Comparison of ENCODE assay signal across 25 cellular contexts in the genomic region with DNA sequence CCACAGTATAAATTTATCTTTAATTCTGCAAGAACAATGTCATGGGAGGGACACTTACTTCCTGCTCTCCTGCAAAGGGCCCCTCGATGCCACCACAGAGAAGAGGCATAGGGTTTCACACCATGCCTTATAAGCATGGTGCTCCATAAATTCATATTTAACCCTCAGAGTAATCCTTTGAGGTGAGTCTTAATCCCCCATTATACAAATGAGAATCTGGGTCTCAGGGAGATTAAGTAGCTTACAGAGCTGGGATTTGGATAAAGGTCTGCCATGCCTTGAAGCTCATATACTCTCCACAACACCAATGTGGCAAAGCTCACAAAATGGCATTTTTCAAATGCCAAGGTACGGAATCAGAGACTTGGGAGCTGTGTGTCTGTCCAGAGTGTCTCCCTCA.
"Had no signal": no experiment of that assay in that cellular context is flagged by ENCODE, and none has a peak within 500 bp of the region (broad histone marks: within the 10 kb centered on the region; RNA-seq: fewer than 3 reads in every experiment).

No MANE protein-coding gene starts in this region.

- H3K9me3 ChIP-seq: colonic mucosa, esophagus squamous epithelium, gastrocnemius medialis, heart right ventricle, left lung, lower lobe of right lung, mucosa of descending colon had no signal

- H3K9me3 Mint-ChIP-seq: dendritic cell treated with granulocyte-macrophage colony-stimulating factor and Interleukin-4, amounts not matched to agents 40 ng/mL and 50 ng/mL, for 4 days had no signal

- H3K27ac ChIP-seq: colonic mucosa, epithelial cell of prostate, esophagus squamous epithelium, heart right ventricle, left lung, lower lobe of right lung had no signal

- H3K27me3 ChIP-seq: colonic mucosa, esophagus squamous epithelium, gastrocnemius medialis, left lung had no signal

- H3K27me3 Mint-ChIP-seq: dendritic cell treated with granulocyte-macrophage colony-stimulating factor and Interleukin-4, amounts not matched to agents 40 ng/mL and 50 ng/mL, for 4 days had no signal

- H3K4me1 Mint-ChIP-seq: mesothelial cell of epicardium, naive B cell had no signal

- H3K27ac Mint-ChIP-seq: dendritic cell treated with granulocyte-macrophage colony-stimulating factor and Interleukin-4, amounts not matched to agents 40 ng/mL and 50 ng/mL, for 4 days; mesothelial cell of epicardium; naive B cell had no signal

- H3K4me3 Mint-ChIP-seq: dendritic cell treated with granulocyte-macrophage colony-stimulating factor and Interleukin-4, amounts not matched to agents 40 ng/mL and 50 ng/mL, for 4 days; mesothelial cell of epicardium; naive B cell had no signal

- H3K36me3 Mint-ChIP-seq: mesothelial cell of epicardium, naive B cell had no signal

- H3K4me1 ChIP-seq: colonic mucosa, left lung, lower lobe of right lung had no signal

- DNase-seq: cortex of kidney; effector CD4-positive, alpha-beta T cell; effector memory CD4-positive, alpha-beta T cell; esophagus squamous epithelium; foreskin fibroblast; foreskin melanocyte; gastrocnemius medialis; glutamatergic neuron; head of caudate nucleus; heart right ventricle; hippocampal formation; left cardiac atrium; left lung; left ventricle myocardium superior; lower lobe of right lung; mesenchymal stem cell; naive B cell had no signal

- H3K4me3 ChIP-seq: colonic mucosa, esophagus squamous epithelium, gastrocnemius medialis, heart right ventricle, left lung, lower lobe of right lung, mucosa of descending colon had no signal

- FAIRE-seq: endometrium, islet of Langerhans, keratinocyte had no signal

- H3K36me3 ChIP-seq: colonic mucosa, esophagus squamous epithelium, gastrocnemius medialis, heart right ventricle, left lung, lower lobe of right lung had no signal
